ENCODE assay signal across 1 cellular context in the genomic region with DNA sequence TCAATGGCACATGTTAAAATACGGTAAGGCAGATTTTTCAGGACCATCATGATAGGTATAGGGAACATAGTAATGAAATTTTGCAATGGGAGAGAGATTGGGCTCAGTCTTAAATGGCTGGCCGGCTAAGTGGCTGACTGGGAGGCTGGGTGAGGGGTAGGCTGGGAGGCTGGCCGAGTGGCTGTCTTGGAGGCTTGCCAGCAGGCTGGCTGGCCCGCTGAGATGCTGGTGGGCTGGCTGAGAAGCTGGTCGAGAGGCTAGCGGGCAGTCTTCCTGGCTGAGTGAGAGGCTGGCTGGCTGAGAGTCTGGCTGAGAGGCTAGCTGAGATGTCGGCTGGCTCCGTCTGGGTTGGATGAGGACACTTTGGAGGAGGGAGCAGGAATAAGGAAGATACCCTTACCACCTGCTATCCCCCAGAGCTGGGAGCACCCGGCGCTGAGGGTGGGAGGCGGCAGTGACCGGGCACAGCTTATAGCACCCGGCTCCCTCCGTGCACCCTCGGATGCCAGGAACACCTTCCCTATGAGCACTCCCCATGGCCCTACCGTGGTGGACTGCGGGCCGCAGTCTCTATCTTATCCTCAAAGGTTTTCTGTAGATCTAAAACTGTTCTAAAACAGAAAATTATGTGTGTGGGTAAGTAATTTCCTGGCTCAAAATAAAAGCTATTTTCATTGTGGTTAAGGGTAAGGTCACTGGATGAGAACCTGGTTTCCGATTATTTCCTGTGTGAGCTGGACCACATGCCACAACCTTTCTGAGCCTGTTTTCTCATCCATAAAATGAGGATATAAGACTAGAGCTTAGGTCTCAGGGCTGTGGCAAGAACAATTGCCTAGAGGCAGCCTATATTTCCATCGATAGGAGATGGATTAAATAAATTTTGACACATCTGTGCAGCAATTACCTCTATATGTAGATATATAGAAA.
TF ChIP-seq lines count a peak whose summit lies in the region.

No MANE protein-coding gene starts in this region.

TF ChIP-seq in SK-N-SH treated with all-trans-retinoic acid at 6 μM for 48 hours, 23 proteins besides CTCF, POLR2A, EP300 and RAD21 (continued from another document):
- TF ChIP-seq ARNTL (CRISPR knock-in tag; IDR thresholded peaks at IDR 0.05; ENCODE audit: borderline replicate concordance, low read depth): no peak
- no peak for TF ChIP-seq ESRRG (CRISPR knock-in tag; IDR thresholded peaks at IDR 0.05)
- no peak for TF ChIP-seq ZNF8 (CRISPR knock-in tag; IDR thresholded peaks at IDR 0.05)
- TF ChIP-seq ZFP3 (CRISPR knock-in tag; IDR thresholded peaks at IDR 0.05): no peak
